In genomic region chr3:180138871-180139270, GRCh38 we compare ENCODE assay signal across 7 cellular contexts.
"Had no signal": no experiment of that assay in that cellular context is flagged by ENCODE, and none has a peak within 500 bp of the region (broad histone marks: within the 10 kb centered on the region; RNA-seq: fewer than 3 reads in every experiment).

No MANE protein-coding gene starts in this region.

- H3K9ac ChIP-seq: KMS-11 had no signal

- DNase-seq: KBM-7, KG1 had no signal

- H3K27ac ChIP-seq: HL-60, KMS-11 had no signal

- H3K4me3 ChIP-seq: K562 had no signal

- H3K4me2 ChIP-seq: KMS-11 had no signal

- H3K27me3 Mint-ChIP-seq: IgD-negative memory B cell had no signal

- H3K36me3 Mint-ChIP-seq: IgD-negative memory B cell had no signal

- H3K4me1 Mint-ChIP-seq: IgD-negative memory B cell had no signal

- ATAC-seq: K562 had no signal

- H3K27ac Mint-ChIP-seq: IgD-negative memory B cell had no signal

- FAIRE-seq: HTR-8/SVneo, K562 had no signal

- H3K4me3 Mint-ChIP-seq: IgD-negative memory B cell had no signal
